In the genomic region with DNA sequence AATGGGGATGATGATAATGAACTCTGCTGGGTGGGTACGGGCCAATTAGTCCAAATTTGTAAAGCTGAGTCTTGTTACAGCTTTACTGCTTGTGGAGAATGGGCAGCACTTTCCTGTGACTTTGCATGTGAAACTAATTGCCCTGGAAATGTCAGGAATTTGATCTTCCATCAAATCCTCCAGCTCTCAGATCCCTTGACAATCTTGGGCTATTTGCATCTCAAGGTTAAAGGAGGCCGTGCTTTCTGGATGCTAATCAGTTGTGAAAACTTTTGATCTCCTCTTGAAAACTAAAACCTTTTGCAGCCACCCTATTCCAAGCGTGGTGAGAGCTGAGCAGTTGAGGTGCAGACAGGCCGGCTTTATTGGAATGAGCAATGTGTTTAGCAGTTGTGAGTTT, we compare ENCODE assay signal across 31 cellular contexts.
A peak's percentile ranks its signal among the peaks of the same experiment; 100 is the strongest.
DNase-seq lines count a peak whose midpoint lies in the region; ATAC-seq and TF ChIP-seq lines count a peak whose summit lies in the region.
"Had no signal": no experiment of that assay in that cellular context is flagged by ENCODE, and none has a peak within 500 bp of the region (broad histone marks: within the 10 kb centered on the region; RNA-seq: fewer than 3 reads in every experiment).

No MANE protein-coding gene starts in this region.

- H3K9me3 ChIP-seq in T-helper 17 cell (ENCODE audit: control insufficient read depth, low read length, poor library complexity, severe bottlenecking) = no peaks in the 10 kb centered on the region
- no peaks in the 10 kb centered on the region for H3K9me3 ChIP-seq in iPS-18a (ENCODE audit: control insufficient read depth, low read depth, low read length)
- no peaks in the 10 kb centered on the region for H3K9me3 ChIP-seq in neuronal stem cell (replicated peaks in 1 of 2; ENCODE audit: control insufficient read depth in 2 of 2, insufficient read depth in 1 of 2, low read depth in 1 of 2, low read length in 2 of 2)
- no peaks in the 10 kb centered on the region for H3K9me3 ChIP-seq in breast epithelium
- H3K9me3 ChIP-seq: ovary, right atrium auricular region, SJSA1, thoracic aorta had no signal

- H3K27ac Mint-ChIP-seq in GM23338 = peak overlapping the region; percentile 34; the same call in 1 of the 2 replicates
- no peak overlapping the region for H3K27ac Mint-ChIP-seq in T-helper 17 cell
- H3K27ac Mint-ChIP-seq in activated T-cell treated with anti-CD3 and anti-CD28 coated beads, Interleukin-2, amount 50 U/mL, for 24 hours = no peak overlapping the region
- H3K27ac Mint-ChIP-seq: activated CD4-positive, alpha-beta T cell treated with anti-CD3 and anti-CD28 coated beads, Interleukin-2, amount 10 ng/mL, durations not matched to agents 7 days and 5 days; activated naive CD8-positive, alpha-beta T cell; CD4-positive, alpha-beta memory T cell; mesothelial cell of epicardium; naive thymus-derived CD4-positive, alpha-beta T cell; stimulated activated naive CD8-positive, alpha-beta T cell treated with anti-CD3 and anti-CD28 coated beads, Interleukin-15, Interleukin-2, amounts not matched to agents 100 ng/mL and 50 ng/mL, for 24 hours had no signal

- no peak overlapping the region for H2BK15ac ChIP-seq in neuronal stem cell (ENCODE audit: low read length)

- no peaks in the 10 kb centered on the region for H3K9me3 Mint-ChIP-seq in GM23338
- H3K9me3 Mint-ChIP-seq in activated T-cell treated with anti-CD3 and anti-CD28 coated beads, Interleukin-2, amount 50 U/mL, for 24 hours = no peaks in the 10 kb centered on the region
- H3K9me3 Mint-ChIP-seq: activated CD4-positive, alpha-beta T cell treated with anti-CD3 and anti-CD28 coated beads, Interleukin-2, amount 10 ng/mL, durations not matched to agents 7 days and 5 days; CD4-positive, alpha-beta memory T cell; mesothelial cell of epicardium; naive thymus-derived CD4-positive, alpha-beta T cell; stimulated activated naive CD8-positive, alpha-beta T cell treated with anti-CD3 and anti-CD28 coated beads, Interleukin-15, Interleukin-2, amounts not matched to agents 100 ng/mL and 50 ng/mL, for 24 hours had no signal

- no peak overlapping the region for H2AK5ac ChIP-seq in neuronal stem cell (ENCODE audit: low read depth, low read length)

- H3K27me3 ChIP-seq in GM23338 (ENCODE audit: insufficient read depth) = no peaks in the 10 kb centered on the region
- H3K27me3 ChIP-seq in iPS-18a (ENCODE audit: control insufficient read depth, insufficient read depth, low read length) = no peaks in the 10 kb centered on the region
- no peaks in the 10 kb centered on the region for H3K27me3 ChIP-seq in neuronal stem cell (ENCODE audit: control insufficient read depth in 3 of 3, insufficient read depth in 3 of 3, low read depth in 1 of 3, low read length in 3 of 3)
- H3K27me3 ChIP-seq in breast epithelium = no peaks in the 10 kb centered on the region
- H3K27me3 ChIP-seq: cardiac muscle cell, ovary, right atrium auricular region had no signal

- H4K20me1 ChIP-seq in GM23338 (replicated peaks; ENCODE audit: insufficient read depth) = no peaks in the 10 kb centered on the region

- H3K36me3 Mint-ChIP-seq in GM23338 (ENCODE audit: low read depth) (no peaks in the 10 kb centered on the region), T-helper 17 cell (ENCODE audit: low read depth) (no peaks in the 10 kb centered on the region)
- H3K36me3 Mint-ChIP-seq in activated T-cell treated with anti-CD3 and anti-CD28 coated beads, Interleukin-2, amount 50 U/mL, for 24 hours (ENCODE audit: low read depth) = no peaks in the 10 kb centered on the region
- H3K36me3 Mint-ChIP-seq: activated naive CD8-positive, alpha-beta T cell; CD4-positive, alpha-beta memory T cell; IgD-negative memory B cell; mesothelial cell of epicardium; naive thymus-derived CD4-positive, alpha-beta T cell had no signal

- H3K4me2 ChIP-seq in GM23338 = peak overlapping the region; percentile 35
- H3K4me2 ChIP-seq in neuronal stem cell (ENCODE audit: insufficient read depth, low read length, poor library complexity, severe bottlenecking) = no peak overlapping the region

- no peak for TF ChIP-seq POLR2A in breast epithelium (IDR thresholded peaks at IDR 0.05)

- H3K27ac ChIP-seq in GM23338 (ENCODE audit: low read depth) (peak overlapping the region; percentile 83), iPS-18a (ENCODE audit: low read length) (no peak overlapping the region), neuronal stem cell (replicated peaks; ENCODE audit: low read length) (no peak overlapping the region), breast epithelium (no peak overlapping the region)
- H3K27ac ChIP-seq: cardiac muscle cell, ovary, right atrium auricular region, SJSA1, thoracic aorta had no signal

- H4K91ac ChIP-seq in neuronal stem cell (ENCODE audit: low read depth, low read length, poor library complexity) = no peak overlapping the region

- peaks cover 12% of the 10 kb centered on the region for H3F3A ChIP-seq in GM23338 (replicated peaks; ENCODE audit: low read depth)

- H3K4me3 Mint-ChIP-seq in GM23338 = peak overlapping the region; percentile 21
- peak overlapping the region; percentile 19 for H3K4me3 Mint-ChIP-seq in T-helper 17 cell
- no peak overlapping the region for H3K4me3 Mint-ChIP-seq in activated T-cell treated with anti-CD3 and anti-CD28 coated beads, Interleukin-2, amount 50 U/mL, for 24 hours
- H3K4me3 Mint-ChIP-seq: activated CD4-positive, alpha-beta T cell treated with anti-CD3 and anti-CD28 coated beads, Interleukin-2, amount 10 ng/mL, durations not matched to agents 7 days and 5 days; activated naive CD8-positive, alpha-beta T cell; CD4-positive, alpha-beta memory T cell; IgD-negative memory B cell; mesothelial cell of epicardium; naive thymus-derived CD4-positive, alpha-beta T cell; stimulated activated naive CD8-positive, alpha-beta T cell treated with anti-CD3 and anti-CD28 coated beads, Interleukin-15, Interleukin-2, amounts not matched to agents 100 ng/mL and 50 ng/mL, for 24 hours had no signal

- H2AFZ ChIP-seq in GM23338 = no peak overlapping the region
- peak overlapping the region; percentile 61 for H2AFZ ChIP-seq in neuronal stem cell (ENCODE audit: low read length)

- no peak overlapping the region for H2BK5ac ChIP-seq in neuronal stem cell (ENCODE audit: low read length)

- peaks cover 8% of the 10 kb centered on the region; the same call in 1 of the 2 replicates for H3K9me2 ChIP-seq in GM23338 (ENCODE audit: insufficient read depth)

- ATAC-seq in GM23338 (peak; percentile 80), T-helper 17 cell (no peak)
- ATAC-seq: naive thymus-derived CD4-positive, alpha-beta T cell had no signal

- peaks cover 9% of the 10 kb centered on the region for H3K27me3 Mint-ChIP-seq in GM23338 (ENCODE audit: insufficient read depth, low read depth, poor library complexity)
- H3K27me3 Mint-ChIP-seq in T-helper 17 cell = no peaks in the 10 kb centered on the region
- H3K27me3 Mint-ChIP-seq in activated T-cell treated with anti-CD3 and anti-CD28 coated beads, Interleukin-2, amount 50 U/mL, for 24 hours = no peaks in the 10 kb centered on the region
- H3K27me3 Mint-ChIP-seq: activated CD4-positive, alpha-beta T cell treated with anti-CD3 and anti-CD28 coated beads, Interleukin-2, amount 10 ng/mL, durations not matched to agents 7 days and 5 days; activated naive CD8-positive, alpha-beta T cell; CD4-positive, alpha-beta memory T cell; IgD-negative memory B cell; naive thymus-derived CD4-positive, alpha-beta T cell; stimulated activated naive CD8-positive, alpha-beta T cell treated with anti-CD3 and anti-CD28 coated beads, Interleukin-15, Interleukin-2, amounts not matched to agents 100 ng/mL and 50 ng/mL, for 24 hours had no signal

- peaks cover 35% of the 10 kb centered on the region for H3K4me1 ChIP-seq in GM23338 (ENCODE audit: insufficient read depth)
- peaks cover 28% of the 10 kb centered on the region for H3K4me1 ChIP-seq in iPS-18a (ENCODE audit: control insufficient read depth, low read depth, low read length)
- peaks cover 2% of the 10 kb centered on the region in 2 donors for H3K4me1 ChIP-seq in neuronal stem cell (ENCODE audit: control insufficient read depth in 2 of 2, insufficient read depth in 1 of 2, low read depth in 1 of 2, low read length in 2 of 2)
- H3K4me1 ChIP-seq in breast epithelium = no peaks in the 10 kb centered on the region
- H3K4me1 ChIP-seq: SJSA1 had no signal

- no peak overlapping the region for H3K9ac ChIP-seq in iPS-18a (ENCODE audit: low read length)
- H3K9ac ChIP-seq in neuronal stem cell (ENCODE audit: low read depth, low read length, poor library complexity) = no peak overlapping the region

- TF ChIP-seq CTCF in GM23338 (conservative IDR thresholded peaks at IDR 0.05; ENCODE audit: low read depth in 2 of 2) = no peak
- no peak for TF ChIP-seq CTCF in breast epithelium (IDR thresholded peaks at IDR 0.05)

- WGBS in neuronal stem cell (ENCODE audit: extremely low coverage in 2 of 2, insufficient read length in 2 of 2, insufficient replicate concordance in 1 of 2), 2 donors = no CpG with 5 or more reads among the region's 4 CpGs

- H3K18ac ChIP-seq in neuronal stem cell (ENCODE audit: low read length) = no peak overlapping the region

- H2BK12ac ChIP-seq in neuronal stem cell (ENCODE audit: low read length) = no peak overlapping the region

- H3K79me1 ChIP-seq in neuronal stem cell (ENCODE audit: low read depth, low read length) = no peaks in the 10 kb centered on the region

- no peak overlapping the region for H3K23ac ChIP-seq in neuronal stem cell (ENCODE audit: low read depth, low read length, poor library complexity)

- H4K8ac ChIP-seq in neuronal stem cell (ENCODE audit: low read depth, low read length) = no peak overlapping the region

- H3K14ac ChIP-seq in neuronal stem cell (ENCODE audit: low read length) = no peak overlapping the region

- no peaks in the 10 kb centered on the region for H3K79me2 ChIP-seq in GM23338 (replicated peaks; ENCODE audit: insufficient read depth)

- DNase-seq in GM23338 (ENCODE audit: low spot score) = peak; percentile 84
- DNase-seq in T-helper 17 cell = no peak
- DNase-seq in neuronal stem cell (ENCODE audit: low spot score) = no peak
- no peak for DNase-seq in NK-92 treated with Interleukin-12 subunit alpha and Interleukin-12 subunit beta, amount 100 ng/mL, for 24 hours (lab: John Stamatoyannopoulos, UW)
- DNase-seq in breast epithelium (ENCODE audit: low spot score in 2 of 2) = no peak
- DNase-seq in activated T-cell treated with anti-CD3 and anti-CD28 coated beads, Interleukin-2, amount 50 U/mL, for 24 hours = no peak
- DNase-seq: activated CD4-positive, alpha-beta T cell treated with anti-CD3 and anti-CD28 coated beads, Interleukin-2, amount 10 ng/mL, durations not matched to agents 7 days and 5 days; activated effector memory CD4-positive, alpha-beta T cell treated with anti-CD3 and anti-CD28 coated beads, Interleukin-2, amount 50 U/mL, for 16 hours; anterior cingulate cortex; CD4-positive, alpha-beta memory T cell; DMS 273 treated with DMSO at 0.1 percent for 48 hours; effector memory CD4-positive, alpha-beta T cell; HCEC 1CT; hypothalamus; MV-4-11; naive thymus-derived CD4-positive, alpha-beta T cell; NCI-H1436 treated with DMSO at 0.1 percent for 48 hours; NCI-H2107; NCI-H82; ovary; RPMI8226; stimulated activated CD4-positive, alpha-beta T cell treated with anti-CD3 and anti-CD28 coated beads, Interleukin-1b, Interleukin-23, amount 100 ng/mL, for 48 hours had no signal

- H3K4me3 ChIP-seq in GM23338 = no peak overlapping the region
- H3K4me3 ChIP-seq in iPS-18a (ENCODE audit: low read length) = peak overlapping the region; percentile 18
- H3K4me3 ChIP-seq in neuronal stem cell (ENCODE audit: low read length in 2 of 2) = no peak overlapping the region
- H3K4me3 ChIP-seq in breast epithelium = no peak overlapping the region
- H3K4me3 ChIP-seq: cardiac muscle cell, ovary, right atrium auricular region, SJSA1, thoracic aorta had no signal

- no peak overlapping the region for H3K4ac ChIP-seq in neuronal stem cell (ENCODE audit: low read length)

- H3K4me1 Mint-ChIP-seq in GM23338 = peaks cover 41% of the 10 kb centered on the region
- peaks cover 6% of the 10 kb centered on the region for H3K4me1 Mint-ChIP-seq in T-helper 17 cell
- peaks cover 6% of the 10 kb centered on the region for H3K4me1 Mint-ChIP-seq in activated T-cell treated with anti-CD3 and anti-CD28 coated beads, Interleukin-2, amount 50 U/mL, for 24 hours (ENCODE audit: low read depth)
- H3K4me1 Mint-ChIP-seq: IgD-negative memory B cell had no signal

- no peaks in the 10 kb centered on the region for H3K36me3 ChIP-seq in GM23338 (ENCODE audit: insufficient read depth)
- H3K36me3 ChIP-seq in iPS-18a (ENCODE audit: control insufficient read depth, low read depth, low read length) = no peaks in the 10 kb centered on the region
- no peaks in the 10 kb centered on the region for H3K36me3 ChIP-seq in neuronal stem cell (replicated peaks in 1 of 2; ENCODE audit: control insufficient read depth in 2 of 2, insufficient read depth in 2 of 2, low read length in 2 of 2)
- H3K36me3 ChIP-seq in breast epithelium = no peaks in the 10 kb centered on the region
- H3K36me3 ChIP-seq: cardiac muscle cell, ovary, right atrium auricular region, SJSA1, thoracic aorta had no signal

- no peak overlapping the region for H2BK120ac ChIP-seq in neuronal stem cell (ENCODE audit: low read depth, low read length)

- intact Hi-C loops in breast epithelium (cut with DNase I; ENCODE audit: low total_unique reads) = no loop called here
